Comparison of ENCODE assay signal across 22 cellular contexts in genomic region chr2:201058914-201059313, GRCh38. TPM values are rescaled to one million over a fixed set of nuclear protein-coding genes. Genes with fewer than 3 reads are reported as not detected.
DNase-seq lines count a peak whose midpoint lies in the region; ATAC-seq and TF ChIP-seq lines count a peak whose summit lies in the region.
"Had no signal": no experiment of that assay in that cellular context is flagged by ENCODE, and none has a peak within 500 bp of the region (broad histone marks: within the 10 kb centered on the region; RNA-seq: fewer than 3 reads in every experiment).

No MANE protein-coding gene starts in this region.

- H3K27me3 Mint-ChIP-seq in CD8-positive, alpha-beta memory T cell = no peaks in the 10 kb centered on the region
- H3K27me3 Mint-ChIP-seq in T-helper 17 cell = no peaks in the 10 kb centered on the region
- no peaks in the 10 kb centered on the region for H3K27me3 Mint-ChIP-seq in natural killer cell treated with Interleukin-12 subunit alpha and Interleukin-12 subunit beta and Interleukin-15 and Interleukin-18, amount 100 ng/mL, for 72 hours
- H3K27me3 Mint-ChIP-seq: brain had no signal

- TF ChIP-seq CTCF in tibial nerve (IDR thresholded peaks at IDR 0.05) = no peak

- CTCF ChIA-PET in CD8-positive, alpha-beta memory T cell (lab: Charles Lee) = interaction anchor here (0.6 kb wide), 2 partner anchors 9 to 95 kb away, joined by 3 read pairs; no protein-coding TSS in a partner anchor

- intact Hi-C loops in left ventricle myocardium superior (cut with micrococcal nuclease) = loop anchor here (10.0 kb wide), 1 partner anchor 84 kb away; no protein-coding TSS in a partner anchor

- H3K4me3 Mint-ChIP-seq in CD8-positive, alpha-beta memory T cell = no peak overlapping the region
- no peak overlapping the region for H3K4me3 Mint-ChIP-seq in T-helper 17 cell
- H3K4me3 Mint-ChIP-seq in natural killer cell treated with Interleukin-12 subunit alpha and Interleukin-12 subunit beta and Interleukin-15 and Interleukin-18, amount 100 ng/mL, for 72 hours = no peak overlapping the region
- H3K4me3 Mint-ChIP-seq: activated CD8-positive, alpha-beta T cell treated with anti-CD3 and anti-CD28 coated beads for 36 hours; brain had no signal

- no peak for TF ChIP-seq POLR2A in tibial nerve (IDR thresholded peaks at IDR 0.05)

- TF ChIP-seq EP300 in tibial nerve (IDR thresholded peaks at IDR 0.05) = no peak

- H3K9me3 ChIP-seq in CD8-positive, alpha-beta memory T cell (ENCODE audit: low read length) = no peaks in the 10 kb centered on the region
- H3K9me3 ChIP-seq in T-helper 17 cell (ENCODE audit: control insufficient read depth, low read length, poor library complexity, severe bottlenecking) (no peaks in the 10 kb centered on the region), tibial nerve (no peaks in the 10 kb centered on the region)
- H3K9me3 ChIP-seq: BLaER1, heart right ventricle, psoas muscle had no signal

- H3K36me3 Mint-ChIP-seq in CD8-positive, alpha-beta memory T cell = peaks cover 0 to 48% (median 9%) of the 10 kb centered on the region in 3 donors
- peaks cover 5% of the 10 kb centered on the region for H3K36me3 Mint-ChIP-seq in T-helper 17 cell (ENCODE audit: low read depth)
- peaks cover 11% of the 10 kb centered on the region for H3K36me3 Mint-ChIP-seq in natural killer cell treated with Interleukin-12 subunit alpha and Interleukin-12 subunit beta and Interleukin-15 and Interleukin-18, amount 100 ng/mL, for 72 hours

- H3K9me3 Mint-ChIP-seq in CD8-positive, alpha-beta memory T cell = no peaks in the 10 kb centered on the region
- H3K9me3 Mint-ChIP-seq in natural killer cell treated with Interleukin-12 subunit alpha and Interleukin-12 subunit beta and Interleukin-15 and Interleukin-18, amount 100 ng/mL, for 72 hours = no peaks in the 10 kb centered on the region
- H3K9me3 Mint-ChIP-seq: brain had no signal

- DNase-seq in CD8-positive, alpha-beta memory T cell = no peak
- DNase-seq in T-helper 17 cell = no peak
- DNase-seq in left ventricle myocardium superior = no peak
- DNase-seq in natural killer cell treated with Interleukin-12 subunit alpha and Interleukin-12 subunit beta and Interleukin-15 and Interleukin-18, amount 100 ng/mL, for 72 hours (ENCODE audit: low spot score) = no peak
- no peak for DNase-seq in ACHN
- no peak for DNase-seq in tibial nerve (ENCODE audit: low spot score in 2 of 2)
- DNase-seq in DMS153 treated with DMSO at 0.1 percent for 48 hours (lab: John Stamatoyannopoulos, UW; ENCODE audit: unreplicated experiment) = no peak
- DNase-seq: activated CD8-positive, alpha-beta T cell treated with anti-CD3 and anti-CD28 coated beads for 36 hours; activated effector memory CD4-positive, alpha-beta T cell treated with anti-CD3 and anti-CD28 coated beads, Interleukin-2, amount 50 U/mL, for 16 hours; activated T-cell treated with anti-CD3 and anti-CD28 coated beads for 4 hours; Calu3; effector CD4-positive, alpha-beta T cell; foreskin fibroblast; heart right ventricle; NCI-H1105; NCI-H2029; NCI-H2227 treated with DMSO at 0.1 percent for 48 hours; NCI-H69; psoas muscle had no signal

- POLR2A ChIA-PET in CD8-positive, alpha-beta memory T cell (lab: Charles Lee) = no interaction called here

- H3K27ac ChIP-seq in CD8-positive, alpha-beta memory T cell (ENCODE audit: low read depth, low read length) = no peak overlapping the region
- H3K27ac ChIP-seq in tibial nerve = no peak overlapping the region
- H3K27ac ChIP-seq: BLaER1, heart right ventricle, psoas muscle, RWPE1 had no signal

- in situ Hi-C loops in ACHN (cut with HindIII; ENCODE audit: low pct_ligation_motif_present, low pct_unique_long_range_greater_than_20kb, low sequenced_read_pairs) = no loop called here

- H3K27ac Mint-ChIP-seq in CD8-positive, alpha-beta memory T cell = peak overlapping the region in 7 of 8 donors; percentile 27 to 96 (median 70)
- H3K27ac Mint-ChIP-seq in T-helper 17 cell = peak overlapping the region; percentile 60
- H3K27ac Mint-ChIP-seq in natural killer cell treated with Interleukin-12 subunit alpha and Interleukin-12 subunit beta and Interleukin-15 and Interleukin-18, amount 100 ng/mL, for 72 hours = peak overlapping the region; percentile 43 to 56

- H3K4me1 Mint-ChIP-seq in CD8-positive, alpha-beta memory T cell = peaks cover 37 to 57% (median 56%) of the 10 kb centered on the region in 3 donors
- peaks cover 41% of the 10 kb centered on the region for H3K4me1 Mint-ChIP-seq in T-helper 17 cell
- peaks cover 36 to 37% of the 10 kb centered on the region in 2 donors for H3K4me1 Mint-ChIP-seq in natural killer cell treated with Interleukin-12 subunit alpha and Interleukin-12 subunit beta and Interleukin-15 and Interleukin-18, amount 100 ng/mL, for 72 hours (ENCODE audit: low read depth in 2 of 2)

- no peak overlapping the region for H3K4me3 ChIP-seq in CD8-positive, alpha-beta memory T cell (ENCODE audit: low read length)
- no peak overlapping the region for H3K4me3 ChIP-seq in tibial nerve
- H3K4me3 ChIP-seq: BLaER1, heart right ventricle, psoas muscle had no signal

- ATAC-seq in T-helper 17 cell (no peak), left ventricle myocardium superior (peak; percentile 29)
- no peak for ATAC-seq in natural killer cell treated with Interleukin-12 subunit alpha and Interleukin-12 subunit beta and Interleukin-15 and Interleukin-18, amount 100 ng/mL, for 72 hours
- ATAC-seq: activated CD8-positive, alpha-beta T cell treated with anti-CD3 and anti-CD28 coated beads for 36 hours; psoas muscle had no signal

- H3K27me3 ChIP-seq in CD8-positive, alpha-beta memory T cell (ENCODE audit: insufficient read depth, low read length, poor library complexity, severe bottlenecking) = no peaks in the 10 kb centered on the region
- no peaks in the 10 kb centered on the region for H3K27me3 ChIP-seq in tibial nerve
- H3K27me3 ChIP-seq: BLaER1, heart right ventricle had no signal

- H3K4me1 ChIP-seq in CD8-positive, alpha-beta memory T cell (ENCODE audit: insufficient read depth, low read length) = no peaks in the 10 kb centered on the region
- peaks cover 0 to 9% (median 0%) of the 10 kb centered on the region in 4 donors for H3K4me1 ChIP-seq in tibial nerve
- H3K4me1 ChIP-seq: BLaER1 had no signal

- 74 to 88% methylated on average over 1 of the region's 1 CpG for WGBS in tibial nerve, 2 donors

- no peaks in the 10 kb centered on the region for H3K36me3 ChIP-seq in CD8-positive, alpha-beta memory T cell (ENCODE audit: insufficient read depth, low read length)
- H3K36me3 ChIP-seq in tibial nerve = peaks cover 0 to 17% (median 0%) of the 10 kb centered on the region in 3 donors

RNA-seq across cellular contexts. Expression of gene HYCC2, which starts 12.6 kb away (rescaled TPM):
- total RNA-seq in CD8-positive, alpha-beta memory T cell = 10 to 100 TPM; 25.5 to 27.7 TPM
- 32.9 TPM for polyA plus RNA-seq in CD8-positive, alpha-beta memory T cell
- 10 to 100 TPM; 29.4 to 36.5 TPM for total RNA-seq in T-helper 17 cell
- 12.7 TPM for total RNA-seq in left ventricle myocardium superior
- 10 to 100 TPM; 55.0 to 64.6 TPM for total RNA-seq in natural killer cell treated with Interleukin-12 subunit alpha and Interleukin-12 subunit beta and Interleukin-15 and Interleukin-18, amount 100 ng/mL, for 72 hours
- total RNA-seq in tibial nerve = 10 to 100 TPM; 17.3 to 27.9 (median 18.6) TPM

RNA-seq across cellular contexts. Expression of gene NDUFB3, which starts 12.9 kb away (rescaled TPM):
- 100 to 1,000 TPM; 129 to 145 TPM for total RNA-seq in CD8-positive, alpha-beta memory T cell
- 269 TPM for polyA plus RNA-seq in CD8-positive, alpha-beta memory T cell
- 10 to 100 TPM; 23.7 to 33.8 TPM for total RNA-seq in T-helper 17 cell
- total RNA-seq in left ventricle myocardium superior = 540 TPM
- total RNA-seq in natural killer cell treated with Interleukin-12 subunit alpha and Interleukin-12 subunit beta and Interleukin-15 and Interleukin-18, amount 100 ng/mL, for 72 hours = 100 to 1,000 TPM; 104 to 124 TPM
- 10 to 100 TPM; 30.8 to 55.7 (median 52.1) TPM for total RNA-seq in tibial nerve

RNA-seq across cellular contexts. Expression of gene CFLAR, which starts 57.0 kb away (rescaled TPM):
- 100 to 1,000 TPM; 291 to 303 TPM for total RNA-seq in CD8-positive, alpha-beta memory T cell
- polyA plus RNA-seq in CD8-positive, alpha-beta memory T cell = 172 TPM
- total RNA-seq in T-helper 17 cell (100 to 1,000 TPM; 221 to 223 TPM), left ventricle myocardium superior (252 TPM), tibial nerve (100 to 1,000 TPM; 158 to 284 (median 220) TPM)
- total RNA-seq in natural killer cell treated with Interleukin-12 subunit alpha and Interleukin-12 subunit beta and Interleukin-15 and Interleukin-18, amount 100 ng/mL, for 72 hours = 100 to 1,000 TPM; 366 to 438 TPM
